In genomic region chr9:132534832-132535231, GRCh38 we compare ENCODE assay signal across 33 cellular contexts. TPM values are rescaled to one million over a fixed set of nuclear protein-coding genes. Genes with fewer than 3 reads are reported as not detected.
"Had no signal": no experiment of that assay in that cellular context is flagged by ENCODE, and none has a peak within 500 bp of the region (broad histone marks: within the 10 kb centered on the region; RNA-seq: fewer than 3 reads in every experiment).

No MANE protein-coding gene starts in this region.

- DNase-seq: stimulated activated CD4-positive, alpha-beta T cell treated with anti-CD3 and anti-CD28 coated beads, Interleukin-2, amount 100 ng/mL, for 48 hours; stimulated activated CD4-positive, alpha-beta T cell treated with anti-CD3 and anti-CD28 coated beads, Interleukin-4, amount 100 ng/mL, for 1 hour; stimulated activated CD4-positive, alpha-beta T cell treated with anti-CD3 and anti-CD28 coated beads, Interleukin-4, amount 100 ng/mL, for 24 hours; stimulated activated CD4-positive, alpha-beta T cell treated with anti-CD3 and anti-CD28 coated beads, Interleukin-4, amount 100 ng/mL, for 4 hours; stimulated activated CD8-positive, alpha-beta memory T cell treated with anti-CD3 and anti-CD28 coated beads, Interleukin-4, amount 100 ng/mL, for 48 hours; stimulated activated naive B cell treated with anti-CD40 and anti-IgM and Interleukin-4, amounts not matched to agents 10 μg/mL and 1 μg/mL and 100 μg/mL, for 72 hours; stimulated activated naive CD4-positive, alpha-beta T cell; stimulated activated naive CD4-positive, alpha-beta T cell treated with Interleukin-2 at 50 U/mL for 16 hours; stimulated activated naive CD8-positive, alpha-beta T cell treated with anti-CD3 and anti-CD28 coated beads, Interleukin-15, amount 100 ng/mL, for 72 hours; stimulated activated naive CD8-positive, alpha-beta T cell treated with anti-CD3 and anti-CD28 coated beads, Interleukin-15, Interleukin-2, amounts not matched to agents 100 U/mL and 50 U/mL, for 24 hours; stomach; substantia nigra; testis; thyroid gland; tibial artery; transverse colon; trophoblast cell; upper lobe of left lung; upper lobe of right lung; uterus had no signal

- H3K27me3 ChIP-seq: testis, thyroid gland, uterus, vagina had no signal

- ATAC-seq: stimulated activated effector memory CD8-positive, alpha-beta T cell treated with anti-CD3 and anti-CD28 coated beads, Interleukin-12 subunit alpha, Interleukin-12 subunit beta, amount 100 ng/mL, for 72 hours; stimulated activated memory B cell treated with anti-CD40 and anti-IgM and Interleukin-4, amounts not matched to agents 10 μg/mL and 1 μg/mL and 100 μg/mL, for 72 hours; stimulated activated naive B cell treated with anti-CD40 and anti-IgM and Interleukin-4, amounts not matched to agents 10 μg/mL and 1 μg/mL and 100 μg/mL, for 72 hours; stimulated activated naive CD8-positive, alpha-beta T cell treated with anti-CD3 and anti-CD28 coated beads, Interleukin-15, amount 100 ng/mL, for 72 hours; stimulated activated naive CD8-positive, alpha-beta T cell treated with anti-CD3 and anti-CD28 coated beads, Interleukin-15, Interleukin-2, amounts not matched to agents 100 U/mL and 50 U/mL, for 24 hours; upper lobe of right lung had no signal

- H3K27ac Mint-ChIP-seq: stimulated activated effector memory CD8-positive, alpha-beta T cell treated with anti-CD3 and anti-CD28 coated beads, Interleukin-12 subunit alpha, Interleukin-12 subunit beta, amount 100 ng/mL, for 72 hours; stimulated activated memory B cell treated with anti-CD40 and anti-IgM and Interleukin-4, amounts not matched to agents 10 μg/mL and 1 μg/mL and 100 μg/mL, for 72 hours; stimulated activated naive B cell treated with anti-CD40 and anti-IgM and Interleukin-4, amounts not matched to agents 10 μg/mL and 1 μg/mL and 100 μg/mL, for 72 hours; stimulated activated naive CD8-positive, alpha-beta T cell treated with anti-CD3 and anti-CD28 coated beads, Interleukin-15, amount 100 ng/mL, for 72 hours; stimulated activated naive CD8-positive, alpha-beta T cell treated with anti-CD3 and anti-CD28 coated beads, Interleukin-15, Interleukin-2, amounts not matched to agents 100 ng/mL and 50 ng/mL, for 24 hours; type B pancreatic cell had no signal

- H3K27ac ChIP-seq: stomach, suprapubic skin, testis, thoracic aorta, thyroid gland, tibial artery, tibial nerve, transverse colon, upper lobe of left lung, upper lobe of right lung, uterus, vagina had no signal

- H3K9me3 ChIP-seq: testis, thyroid gland, upper lobe of right lung, vagina had no signal

- H3K4me3 ChIP-seq: stomach, suprapubic skin, testis, thoracic aorta, thyroid gland, tibial artery, tibial nerve, transverse colon, upper lobe of left lung, upper lobe of right lung, uterus, vagina had no signal

- H3K4me3 Mint-ChIP-seq: stimulated activated effector memory CD8-positive, alpha-beta T cell treated with anti-CD3 and anti-CD28 coated beads, Interleukin-12 subunit alpha, Interleukin-12 subunit beta, amount 100 ng/mL, for 72 hours; stimulated activated memory B cell treated with anti-CD40 and anti-IgM and Interleukin-4, amounts not matched to agents 10 μg/mL and 1 μg/mL and 100 μg/mL, for 72 hours; stimulated activated naive B cell treated with anti-CD40 and anti-IgM and Interleukin-4, amounts not matched to agents 10 μg/mL and 1 μg/mL and 100 μg/mL, for 72 hours; stimulated activated naive CD8-positive, alpha-beta T cell treated with anti-CD3 and anti-CD28 coated beads, Interleukin-15, amount 100 ng/mL, for 72 hours; stimulated activated naive CD8-positive, alpha-beta T cell treated with anti-CD3 and anti-CD28 coated beads, Interleukin-15, Interleukin-2, amounts not matched to agents 100 ng/mL and 50 ng/mL, for 24 hours; type B pancreatic cell had no signal

- H3K4me1 Mint-ChIP-seq: stimulated activated effector memory CD8-positive, alpha-beta T cell treated with anti-CD3 and anti-CD28 coated beads, Interleukin-12 subunit alpha, Interleukin-12 subunit beta, amount 100 ng/mL, for 72 hours; stimulated activated memory B cell treated with anti-CD40 and anti-IgM and Interleukin-4, amounts not matched to agents 10 μg/mL and 1 μg/mL and 100 μg/mL, for 72 hours; stimulated activated naive B cell treated with anti-CD40 and anti-IgM and Interleukin-4, amounts not matched to agents 10 μg/mL and 1 μg/mL and 100 μg/mL, for 72 hours; stimulated activated naive CD8-positive, alpha-beta T cell treated with anti-CD3 and anti-CD28 coated beads, Interleukin-15, amount 100 ng/mL, for 72 hours had no signal

- FAIRE-seq: urothelium cell line had no signal

- H3K4me1 ChIP-seq: suprapubic skin, testis, thyroid gland, tibial artery, tibial nerve, upper lobe of left lung, upper lobe of right lung, uterus, vagina had no signal

- H3K36me3 Mint-ChIP-seq: stimulated activated effector memory CD8-positive, alpha-beta T cell treated with anti-CD3 and anti-CD28 coated beads, Interleukin-12 subunit alpha, Interleukin-12 subunit beta, amount 100 ng/mL, for 72 hours; stimulated activated memory B cell treated with anti-CD40 and anti-IgM and Interleukin-4, amounts not matched to agents 10 μg/mL and 1 μg/mL and 100 μg/mL, for 72 hours; type B pancreatic cell had no signal

- H3K36me3 ChIP-seq: stomach, suprapubic skin, thoracic aorta, thyroid gland, tibial artery, transverse colon, upper lobe of left lung, upper lobe of right lung, uterus, vagina had no signal

RNA-seq across cellular contexts. Expression of gene BARHL1, which starts 47.6 kb away (rescaled TPM):
- total RNA-seq: stomach, subcutaneous adipose tissue, suprapubic skin, temporal lobe, thoracic aorta, thyroid gland, tibial nerve, transverse colon, upper lobe of left lung, upper lobe of right lung, ureter, urinary bladder, uterus, vagina had no signal
- polyA plus RNA-seq: stomach, urinary bladder had no signal
